11 cellular contexts compared by ENCODE assay signal in the genomic region with DNA sequence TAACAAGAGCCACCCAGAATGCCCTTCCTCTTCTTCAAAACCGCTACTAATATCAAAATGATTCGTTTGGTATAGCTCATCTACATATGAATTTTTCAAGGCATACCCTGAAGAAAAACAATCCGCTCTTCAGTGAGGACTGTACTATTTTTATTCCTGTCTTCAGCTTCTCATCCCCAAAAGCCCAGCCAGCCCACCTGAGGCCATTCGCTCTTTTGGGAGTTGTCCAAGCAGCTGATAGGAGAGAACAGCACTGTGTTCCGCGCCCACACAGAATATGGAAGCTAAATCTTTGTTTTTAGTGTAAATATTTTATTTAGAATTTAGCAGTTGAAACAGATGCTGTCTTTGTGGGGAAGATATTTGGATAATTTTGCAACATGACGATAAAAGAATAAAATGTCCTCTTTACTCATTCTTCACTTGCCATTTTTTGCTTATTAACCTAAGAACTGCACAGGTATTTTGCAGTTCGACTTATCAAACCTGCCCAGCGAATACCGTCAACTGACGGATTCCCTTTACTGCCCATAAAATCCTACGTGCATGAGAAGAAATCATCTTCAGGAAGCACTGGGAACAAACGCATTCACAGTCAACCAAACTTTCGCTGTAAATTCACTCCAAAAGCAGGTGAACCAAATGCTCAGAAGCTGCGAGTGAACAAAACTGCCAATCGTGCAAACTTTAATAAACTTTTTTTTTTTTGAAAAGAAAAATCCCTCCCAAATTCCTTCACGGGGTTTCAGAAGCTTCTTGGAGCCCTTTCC. TPM values are rescaled to one million over a fixed set of nuclear protein-coding genes. Genes with fewer than 3 reads are reported as not detected.
DNase-seq lines count a peak whose midpoint lies in the region; ATAC-seq, FAIRE-seq and TF ChIP-seq lines count a peak whose summit lies in the region.
"Had no signal": no experiment of that assay in that cellular context is flagged by ENCODE, and none has a peak within 500 bp of the region (broad histone marks: within the 10 kb centered on the region; RNA-seq: fewer than 3 reads in every experiment).

No MANE protein-coding gene starts in this region.

- H2AFZ ChIP-seq in GM23248 = peak overlapping the region; percentile 89

- TF ChIP-seq POLR2A in GM12891 (IDR thresholded peaks at IDR 0.05; ENCODE audit: low read depth, low read length) = no peak

- H3K27me3 Mint-ChIP-seq in WTC11 (ENCODE audit: low read depth) = peaks cover 35% of the 10 kb centered on the region

- POLR2A ChIA-PET in WTC11 (lab: Charles Lee) = no interaction called here

- no peak for FAIRE-seq in GM12891 (lab: Jason Lieb, UNC)
- FAIRE-seq: islet of Langerhans had no signal

- DNase-seq in GM23248 (no peak), WTC11 (ENCODE audit: low spot score) (no peak), retina (peak; percentile 24), GM12891 (ENCODE audit: insufficient read length, low spot score) (no peak), COR-L47 (lab: John Stamatoyannopoulos, UW) (no peak), NK-92 (lab: John Stamatoyannopoulos, UW; ENCODE audit: unreplicated experiment) (no peak)
- no peak for DNase-seq in activated CD4-positive, CD25-positive, alpha-beta regulatory T cell treated with anti-CD3 and anti-CD28 coated beads, Interleukin-2, amount 50 U/mL, for 72 hours
- DNase-seq: activated naive CD4-positive, alpha-beta T cell treated with anti-CD3 and anti-CD28 coated beads, Interleukin-2, amount 10 ng/mL, durations not matched to agents 7 days and 5 days; NCI-H1092 had no signal

- H3K4me3 ChIP-seq in GM23248 = peak overlapping the region; percentile 97
- peak overlapping the region; percentile 71 for H3K4me3 ChIP-seq in iPS-18a (ENCODE audit: low read length)

- 56 to 61% methylated on average over 17 of the region's 17 CpGs for WGBS in GM23248 (ENCODE audit: low coverage in 1 of 2, low lambda C conversion rate in 2 of 2, missing lambda C conversion rate in 2 of 2), 2 experiments

- CTCF ChIA-PET in WTC11 (lab: Charles Lee) = no interaction called here

- peak overlapping the region; percentile 87 for H3K4me3 Mint-ChIP-seq in WTC11

- H3K9me3 ChIP-seq in GM23248 (ENCODE audit: low read depth) (no peaks in the 10 kb centered on the region), iPS-18a (ENCODE audit: control insufficient read depth, low read depth, low read length) (no peaks in the 10 kb centered on the region)

- H3K9ac ChIP-seq in GM23248 (peak overlapping the region; percentile 90), iPS-18a (ENCODE audit: low read length) (peak overlapping the region; percentile 73)

- H3K36me3 ChIP-seq in GM23248 (ENCODE audit: low read depth) (no peaks in the 10 kb centered on the region), iPS-18a (ENCODE audit: control insufficient read depth, low read depth, low read length) (no peaks in the 10 kb centered on the region)

- in situ Hi-C loops in GM23248 (cut with MboI) = no loop called here

- H3K27me3 ChIP-seq in GM23248 (replicated peaks; ENCODE audit: insufficient read depth) (no peaks in the 10 kb centered on the region), iPS-18a (ENCODE audit: control insufficient read depth, insufficient read depth, low read length) (peaks cover 28% of the 10 kb centered on the region)

- H4K20me1 ChIP-seq in GM23248 (ENCODE audit: insufficient read depth) = no peaks in the 10 kb centered on the region

- peaks cover 47% of the 10 kb centered on the region for H3K79me2 ChIP-seq in GM23248 (ENCODE audit: insufficient read depth)

- no peak for TF ChIP-seq CTCF in WTC11 (IDR thresholded peaks at IDR 0.05)

- H3K27ac Mint-ChIP-seq in WTC11 = no peak overlapping the region
- H3K27ac Mint-ChIP-seq: activated naive CD4-positive, alpha-beta T cell treated with anti-CD3 and anti-CD28 coated beads, Interleukin-2, amount 10 ng/mL, durations not matched to agents 7 days and 5 days had no signal

- peaks cover 24% of the 10 kb centered on the region for H3F3A ChIP-seq in GM23248 (ENCODE audit: insufficient read depth)

- H3K9me3 Mint-ChIP-seq in WTC11 = no peaks in the 10 kb centered on the region
- H3K9me3 Mint-ChIP-seq: activated naive CD4-positive, alpha-beta T cell treated with anti-CD3 and anti-CD28 coated beads, Interleukin-2, amount 10 ng/mL, durations not matched to agents 7 days and 5 days had no signal

- H3K4me2 ChIP-seq in GM23248 (ENCODE audit: unreplicated experiment) = peak overlapping the region; percentile 82

- no peaks in the 10 kb centered on the region for H3K9me2 ChIP-seq in GM23248 (ENCODE audit: insufficient read depth)

- peaks cover 33% of the 10 kb centered on the region for H3K4me1 Mint-ChIP-seq in WTC11

- peak overlapping the region; percentile 86 for H3K27ac ChIP-seq in GM23248
- no peak overlapping the region for H3K27ac ChIP-seq in iPS-18a (ENCODE audit: low read length)

- no peak for ATAC-seq in WTC11

- no peaks in the 10 kb centered on the region for H3K36me3 Mint-ChIP-seq in WTC11

- H3K4me1 ChIP-seq in GM23248 (ENCODE audit: insufficient read depth) (peaks cover 12% of the 10 kb centered on the region), iPS-18a (ENCODE audit: control insufficient read depth, low read depth, low read length) (peaks cover 8% of the 10 kb centered on the region)

TF ChIP-seq in WTC11, 78 proteins besides CTCF, POLR2A, EP300 and RAD21 (continues in another document):
- TF ChIP-seq, protein P1, sequence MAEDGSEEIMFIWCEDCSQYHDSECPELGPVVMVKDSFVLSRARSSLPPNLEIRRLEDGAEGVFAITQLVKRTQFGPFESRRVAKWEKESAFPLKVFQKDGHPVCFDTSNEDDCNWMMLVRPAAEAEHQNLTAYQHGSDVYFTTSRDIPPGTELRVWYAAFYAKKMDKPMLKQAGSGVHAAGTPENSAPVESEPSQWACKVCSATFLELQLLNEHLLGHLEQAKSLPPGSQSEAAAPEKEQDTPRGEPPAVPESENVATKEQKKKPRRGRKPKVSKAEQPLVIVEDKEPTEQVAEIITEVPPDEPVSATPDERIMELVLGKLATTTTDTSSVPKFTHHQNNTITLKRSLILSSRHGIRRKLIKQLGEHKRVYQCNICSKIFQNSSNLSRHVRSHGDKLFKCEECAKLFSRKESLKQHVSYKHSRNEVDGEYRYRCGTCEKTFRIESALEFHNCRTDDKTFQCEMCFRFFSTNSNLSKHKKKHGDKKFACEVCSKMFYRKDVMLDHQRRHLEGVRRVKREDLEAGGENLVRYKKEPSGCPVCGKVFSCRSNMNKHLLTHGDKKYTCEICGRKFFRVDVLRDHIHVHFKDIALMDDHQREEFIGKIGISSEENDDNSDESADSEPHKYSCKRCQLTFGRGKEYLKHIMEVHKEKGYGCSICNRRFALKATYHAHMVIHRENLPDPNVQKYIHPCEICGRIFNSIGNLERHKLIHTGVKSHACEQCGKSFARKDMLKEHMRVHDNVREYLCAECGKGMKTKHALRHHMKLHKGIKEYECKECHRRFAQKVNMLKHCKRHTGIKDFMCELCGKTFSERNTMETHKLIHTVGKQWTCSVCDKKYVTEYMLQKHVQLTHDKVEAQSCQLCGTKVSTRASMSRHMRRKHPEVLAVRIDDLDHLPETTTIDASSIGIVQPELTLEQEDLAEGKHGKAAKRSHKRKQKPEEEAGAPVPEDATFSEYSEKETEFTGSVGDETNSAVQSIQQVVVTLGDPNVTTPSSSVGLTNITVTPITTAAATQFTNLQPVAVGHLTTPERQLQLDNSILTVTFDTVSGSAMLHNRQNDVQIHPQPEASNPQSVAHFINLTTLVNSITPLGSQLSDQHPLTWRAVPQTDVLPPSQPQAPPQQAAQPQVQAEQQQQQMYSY (CRISPR knock-in tag; IDR thresholded peaks at IDR 0.05) = no peak
- TF ChIP-seq NR1H2 (CRISPR knock-in tag; IDR thresholded peaks at IDR 0.05) = no peak

TF ChIP-seq in GM12891, 5 proteins besides CTCF, POLR2A, EP300 and RAD21:
- TF ChIP-seq PAX5 (IDR thresholded peaks at IDR 0.05; ENCODE audit: insufficient read depth, low read length, severe bottlenecking) (no peak), POLR2AphosphoS5 (IDR thresholded peaks at IDR 0.05; ENCODE audit: low read depth, low read length) (no peak), TAF1 (IDR thresholded peaks at IDR 0.05; ENCODE audit: low read depth, low read length) (no peak), POU2F2 (IDR thresholded peaks at IDR 0.05; ENCODE audit: low read depth, low read length) (no peak), SPI1 (IDR thresholded peaks at IDR 0.05; ENCODE audit: low read depth, low read length) (no peak)
TF ChIP-seq in GM12891: peak in this region for 0.

RNA-seq across cellular contexts. Expression of a gene that starts 3.4 kb away (rescaled TPM):
- 12.1 and 17.9 TPM in 2 replicates for total RNA-seq in GM23248 (2014; rRNA removed; shearing (Covaris generic))
- 6.3 and 7.8 TPM in 2 replicates for polyA plus RNA-seq in GM23248 (2016; fragmentation: Nextera tagmentation; extraction: Ambion mirVana)
- 13.8 to 16.9 TPM (median 15.3 TPM) in 3 replicates for total RNA-seq in WTC11 (2021)
- polyA plus RNA-seq in GM12891 (2012; ENCODE audit: low read depth, missing spikeins) = not detected
